In genomic region chr5:137960141-137960540, GRCh38 we compare ENCODE assay signal across 20 cellular contexts.
DNase-seq lines count a peak whose midpoint lies in the region; ATAC-seq lines count a peak whose summit lies in the region.
"Had no signal": no experiment of that assay in that cellular context is flagged by ENCODE, and none has a peak within 500 bp of the region (broad histone marks: within the 10 kb centered on the region; RNA-seq: fewer than 3 reads in every experiment).

No MANE protein-coding gene starts in this region.

- H2BK5ac ChIP-seq in mesenchymal stem cell (ENCODE audit: low read depth, low read length, poor library complexity, severe bottlenecking) = peak overlapping the region; percentile 31

- no peaks in the 10 kb centered on the region for H3K9me3 Mint-ChIP-seq in effector memory CD8-positive, alpha-beta T cell
- H3K9me3 Mint-ChIP-seq in activated T-cell treated with anti-CD3 and anti-CD28 coated beads, Interleukin-2, amount 50 U/mL, for 72 hours = no peaks in the 10 kb centered on the region
- H3K9me3 Mint-ChIP-seq: CD4-positive, CD25-positive, alpha-beta regulatory T cell had no signal

- H2AK5ac ChIP-seq in mesenchymal stem cell (ENCODE audit: low read length, severe bottlenecking) = no peak overlapping the region

- WGBS in mesenchymal stem cell = 100% methylated on average over 2 of the region's 2 CpGs

- H3K18ac ChIP-seq in mesenchymal stem cell (ENCODE audit: low read depth in 1 of 2, low read length in 2 of 2) = no peak overlapping the region

- H2BK120ac ChIP-seq in mesenchymal stem cell (ENCODE audit: low read depth, low read length) = no peak overlapping the region

- no peak overlapping the region for H3K4ac ChIP-seq in mesenchymal stem cell (ENCODE audit: low read depth in 1 of 2, low read length in 2 of 2)

- no peak overlapping the region for H3K4me3 Mint-ChIP-seq in T-helper 17 cell
- no peak overlapping the region for H3K4me3 Mint-ChIP-seq in effector memory CD8-positive, alpha-beta T cell
- no peak overlapping the region for H3K4me3 Mint-ChIP-seq in activated T-cell treated with anti-CD3 and anti-CD28 coated beads, Interleukin-2, amount 50 U/mL, for 72 hours
- H3K4me3 Mint-ChIP-seq: CD4-positive, CD25-positive, alpha-beta regulatory T cell had no signal

- H3K36me3 Mint-ChIP-seq in T-helper 17 cell (ENCODE audit: low read depth) = peaks cover 7% of the 10 kb centered on the region
- peaks cover 34% of the 10 kb centered on the region for H3K36me3 Mint-ChIP-seq in effector memory CD8-positive, alpha-beta T cell (ENCODE audit: insufficient read depth)
- H3K36me3 Mint-ChIP-seq in activated T-cell treated with anti-CD3 and anti-CD28 coated beads, Interleukin-2, amount 50 U/mL, for 72 hours (ENCODE audit: insufficient read depth in 2 of 2) = peaks cover 0 to 10% of the 10 kb centered on the region in 2 donors

- no peaks in the 10 kb centered on the region for H3K27me3 ChIP-seq in mesenchymal stem cell (ENCODE audit: control insufficient read depth in 1 of 2, insufficient read depth in 1 of 2, low read length in 2 of 2)
- H3K27me3 ChIP-seq: SJSA1 had no signal

- no peak overlapping the region for H3K27ac ChIP-seq in mesenchymal stem cell (ENCODE audit: low read length, poor library complexity, severe bottlenecking)
- H3K27ac ChIP-seq: SJSA1 had no signal

- H3K27me3 Mint-ChIP-seq in T-helper 17 cell = no peaks in the 10 kb centered on the region
- H3K27me3 Mint-ChIP-seq in effector memory CD8-positive, alpha-beta T cell = no peaks in the 10 kb centered on the region
- H3K27me3 Mint-ChIP-seq in activated T-cell treated with anti-CD3 and anti-CD28 coated beads, Interleukin-2, amount 50 U/mL, for 72 hours (ENCODE audit: low read depth) = no peaks in the 10 kb centered on the region
- H3K27me3 Mint-ChIP-seq: CD4-positive, CD25-positive, alpha-beta regulatory T cell had no signal

- H3K4me1 ChIP-seq in mesenchymal stem cell (ENCODE audit: control insufficient read depth, insufficient read depth, low read depth, low read length) = no peaks in the 10 kb centered on the region
- H3K4me1 ChIP-seq: SJSA1 had no signal

- in situ Hi-C loops in G401 (cut with HindIII; ENCODE audit: low sequenced_read_pairs) = no loop called here

- no peak overlapping the region for H3K23ac ChIP-seq in mesenchymal stem cell (ENCODE audit: low read length in 2 of 2)

- H3K14ac ChIP-seq in mesenchymal stem cell (ENCODE audit: low read length in 2 of 2) = no peak overlapping the region

- peaks cover 12% of the 10 kb centered on the region for H3K79me1 ChIP-seq in mesenchymal stem cell (replicated peaks; ENCODE audit: low read length, poor library complexity, severe bottlenecking)

- no peak overlapping the region for H3K9ac ChIP-seq in mesenchymal stem cell (ENCODE audit: low read length)

- peaks cover 10% of the 10 kb centered on the region for H3K4me1 Mint-ChIP-seq in T-helper 17 cell
- peaks cover 3 to 21% of the 10 kb centered on the region in 2 donors for H3K4me1 Mint-ChIP-seq in effector memory CD8-positive, alpha-beta T cell (ENCODE audit: low read depth in 2 of 2)
- no peaks in the 10 kb centered on the region for H3K4me1 Mint-ChIP-seq in activated T-cell treated with anti-CD3 and anti-CD28 coated beads, Interleukin-2, amount 50 U/mL, for 72 hours (ENCODE audit: low read depth)

- peaks cover 7 to 71% of the 10 kb centered on the region in 2 experiments for H3K36me3 ChIP-seq in mesenchymal stem cell (ENCODE audit: control insufficient read depth in 1 of 2, insufficient read depth in 2 of 2, low read depth in 1 of 2, low read length in 2 of 2)

- no peak overlapping the region for H2BK12ac ChIP-seq in mesenchymal stem cell (ENCODE audit: low read length in 2 of 2)

- H3K4me3 ChIP-seq in mesenchymal stem cell (ENCODE audit: insufficient read depth in 1 of 2, low read depth in 1 of 2, low read length in 2 of 2) = no peak overlapping the region
- H3K4me3 ChIP-seq: GM12878, SJSA1 had no signal

- no peak overlapping the region for H2BK15ac ChIP-seq in mesenchymal stem cell (ENCODE audit: low read depth, poor library complexity, severe bottlenecking)

- H3K27ac Mint-ChIP-seq in T-helper 17 cell = peak overlapping the region; percentile 19
- H3K27ac Mint-ChIP-seq in effector memory CD8-positive, alpha-beta T cell = peak overlapping the region; percentile 39 to 78
- no peak overlapping the region for H3K27ac Mint-ChIP-seq in activated T-cell treated with anti-CD3 and anti-CD28 coated beads, Interleukin-2, amount 50 U/mL, for 72 hours

- ATAC-seq in T-helper 17 cell = no peak
- no peak for ATAC-seq in effector memory CD8-positive, alpha-beta T cell (replicated peaks)
- no peak for ATAC-seq in activated T-cell treated with anti-CD3 and anti-CD28 coated beads, Interleukin-2, amount 50 U/mL, for 72 hours (replicated peaks in 1 of 2)
- ATAC-seq: GM12878 had no signal

- H4K91ac ChIP-seq in mesenchymal stem cell (ENCODE audit: low read length) = no peak overlapping the region

- no peak overlapping the region for H3K4me2 ChIP-seq in mesenchymal stem cell (ENCODE audit: low read length, poor library complexity, severe bottlenecking)

- peak; percentile 64 for DNase-seq in G401 (ENCODE audit: low spot score)
- DNase-seq in T-helper 17 cell = no peak
- DNase-seq in effector memory CD8-positive, alpha-beta T cell = no peak
- DNase-seq in mesenchymal stem cell = no peak
- no peak for DNase-seq in NCI-H524 treated with DMSO at 0.1 percent for 48 hours (lab: John Stamatoyannopoulos, UW)
- DNase-seq in T-helper 2 cell = no peak
- no peak for DNase-seq in activated T-cell treated with anti-CD3 and anti-CD28 coated beads, Interleukin-2, amount 50 U/mL, for 72 hours
- no peak for DNase-seq in DMS79 treated with DMSO at 0.1 percent for 48 hours (lab: John Stamatoyannopoulos, UW)
- DNase-seq: CD4-positive, CD25-positive, alpha-beta regulatory T cell; COR-L47; DMS79; H7; Karpas-422; NCI-H1048; NCI-H1436; NCI-H1930; NCI-H226; NCI-H510A treated with DMSO at 0.1 percent for 48 hours had no signal

- H4K8ac ChIP-seq in mesenchymal stem cell (ENCODE audit: low read length) = no peak overlapping the region

- no peak overlapping the region for H2AFZ ChIP-seq in mesenchymal stem cell (ENCODE audit: low read depth, low read length)

- H3K9me3 ChIP-seq in T-helper 17 cell (ENCODE audit: control insufficient read depth, low read length, poor library complexity, severe bottlenecking) (no peaks in the 10 kb centered on the region), mesenchymal stem cell (ENCODE audit: control insufficient read depth, low read length) (no peaks in the 10 kb centered on the region)
- H3K9me3 ChIP-seq: SJSA1 had no signal
